In genomic region chr12:85310025-85310424, GRCh38 we compare ENCODE assay signal across 27 cellular contexts. TPM values are rescaled to one million over a fixed set of nuclear protein-coding genes. Genes with fewer than 3 reads are reported as not detected.
"Had no signal": no experiment of that assay in that cellular context is flagged by ENCODE, and none has a peak within 500 bp of the region (broad histone marks: within the 10 kb centered on the region; RNA-seq: fewer than 3 reads in every experiment).

No MANE protein-coding gene starts in this region.

- H3K4me1 Mint-ChIP-seq: activated CD4-positive, alpha-beta T cell treated with anti-CD3 and anti-CD28 coated beads for 36 hours; activated naive CD8-positive, alpha-beta T cell treated with anti-CD3 and anti-CD28 coated beads for 36 hours; activated T-helper 17 cell treated with anti-CD3 and anti-CD28 coated beads, Interleukin-2, amount 50 U/mL, for 72 hours; stimulated activated effector memory CD8-positive, alpha-beta T cell treated with anti-CD3 and anti-CD28 coated beads, Interleukin-12 subunit alpha, Interleukin-12 subunit beta, amount 100 ng/mL, for 72 hours; stimulated activated naive CD8-positive, alpha-beta T cell treated with anti-CD3 and anti-CD28 coated beads, Interleukin-15, amount 100 ng/mL, for 72 hours had no signal

- ATAC-seq: activated CD4-positive, alpha-beta T cell treated with anti-CD3 and anti-CD28 coated beads for 36 hours; activated T-helper 17 cell treated with anti-CD3 and anti-CD28 coated beads, Interleukin-2, amount 50 U/mL, for 72 hours; left ventricle myocardium superior; sciatic nerve; stimulated activated effector memory CD8-positive, alpha-beta T cell treated with anti-CD3 and anti-CD28 coated beads, Interleukin-12 subunit alpha, Interleukin-12 subunit beta, amount 100 ng/mL, for 72 hours; stimulated activated naive CD8-positive, alpha-beta T cell treated with anti-CD3 and anti-CD28 coated beads, Interleukin-15, amount 100 ng/mL, for 72 hours; WTC11 had no signal

- H3K4me3 Mint-ChIP-seq: activated CD4-positive, alpha-beta T cell treated with anti-CD3 and anti-CD28 coated beads for 36 hours; activated naive CD8-positive, alpha-beta T cell treated with anti-CD3 and anti-CD28 coated beads for 36 hours; activated T-cell treated with anti-CD3 and anti-CD28 coated beads, Interleukin-2, amount 50 U/mL, for 24 hours; activated T-helper 17 cell treated with anti-CD3 and anti-CD28 coated beads, Interleukin-2, amount 50 U/mL, for 72 hours; stimulated activated effector memory CD8-positive, alpha-beta T cell treated with anti-CD3 and anti-CD28 coated beads, Interleukin-12 subunit alpha, Interleukin-12 subunit beta, amount 100 ng/mL, for 72 hours; stimulated activated naive CD8-positive, alpha-beta T cell treated with anti-CD3 and anti-CD28 coated beads, Interleukin-15, amount 100 ng/mL, for 72 hours; WTC11 had no signal

- FAIRE-seq: astrocyte, small intestine, TTC549 had no signal

- H3K27me3 Mint-ChIP-seq: activated CD4-positive, alpha-beta T cell treated with anti-CD3 and anti-CD28 coated beads for 36 hours; activated naive CD8-positive, alpha-beta T cell treated with anti-CD3 and anti-CD28 coated beads for 36 hours; activated T-cell treated with anti-CD3 and anti-CD28 coated beads, Interleukin-2, amount 50 U/mL, for 24 hours; activated T-helper 17 cell treated with anti-CD3 and anti-CD28 coated beads, Interleukin-2, amount 50 U/mL, for 72 hours; stimulated activated naive CD8-positive, alpha-beta T cell treated with anti-CD3 and anti-CD28 coated beads, Interleukin-15, amount 100 ng/mL, for 72 hours had no signal

- H3K27ac Mint-ChIP-seq: activated CD4-positive, alpha-beta T cell treated with anti-CD3 and anti-CD28 coated beads for 36 hours; activated naive CD8-positive, alpha-beta T cell treated with anti-CD3 and anti-CD28 coated beads for 36 hours; activated T-cell treated with anti-CD3 and anti-CD28 coated beads, Interleukin-2, amount 50 U/mL, for 24 hours; activated T-helper 17 cell treated with anti-CD3 and anti-CD28 coated beads, Interleukin-2, amount 50 U/mL, for 72 hours; stimulated activated effector memory CD8-positive, alpha-beta T cell treated with anti-CD3 and anti-CD28 coated beads, Interleukin-12 subunit alpha, Interleukin-12 subunit beta, amount 100 ng/mL, for 72 hours; stimulated activated naive CD8-positive, alpha-beta T cell treated with anti-CD3 and anti-CD28 coated beads, Interleukin-15, amount 100 ng/mL, for 72 hours; WTC11 had no signal

- H3K36me3 Mint-ChIP-seq: activated naive CD8-positive, alpha-beta T cell treated with anti-CD3 and anti-CD28 coated beads for 36 hours; stimulated activated effector memory CD8-positive, alpha-beta T cell treated with anti-CD3 and anti-CD28 coated beads, Interleukin-12 subunit alpha, Interleukin-12 subunit beta, amount 100 ng/mL, for 72 hours had no signal

- DNase-seq: activated CD4-positive, alpha-beta T cell treated with anti-CD3 and anti-CD28 coated beads for 36 hours; activated CD4-positive, alpha-beta T cell treated with anti-CD3 and anti-CD28 coated beads, Interleukin-2, amount 50 U/mL, for 4 hours; activated CD8-positive, alpha-beta memory T cell treated with anti-CD3 and anti-CD28 coated beads for 24 hours; activated CD8-positive, alpha-beta memory T cell treated with anti-CD3 and anti-CD28 coated beads, Interleukin-2, amount 50 U/mL, for 4 hours; activated naive CD4-positive, alpha-beta T cell; activated naive CD8-positive, alpha-beta T cell treated with anti-CD3 and anti-CD28 coated beads for 36 hours; activated T-cell treated with anti-CD3 and anti-CD28 coated beads, Interleukin-2, amount 50 U/mL, for 24 hours; central memory CD4-positive, alpha-beta T cell; effector CD8-positive, alpha-beta T cell; hippocampal formation; left ventricle myocardium superior; mammary epithelial cell; nucleus accumbens; small intestine; stimulated activated CD4-positive, alpha-beta T cell treated with anti-CD3 and anti-CD28 coated beads, Interleukin-2, amount 100 ng/mL, for 24 hours; stimulated activated naive CD8-positive, alpha-beta T cell treated with anti-CD3 and anti-CD28 coated beads, Interleukin-15, amount 100 ng/mL, for 72 hours; tibial artery had no signal

- H3K9me3 Mint-ChIP-seq: activated naive CD8-positive, alpha-beta T cell treated with anti-CD3 and anti-CD28 coated beads for 36 hours; activated T-cell treated with anti-CD3 and anti-CD28 coated beads, Interleukin-2, amount 50 U/mL, for 24 hours; activated T-helper 17 cell treated with anti-CD3 and anti-CD28 coated beads, Interleukin-2, amount 50 U/mL, for 72 hours; stimulated activated naive CD8-positive, alpha-beta T cell treated with anti-CD3 and anti-CD28 coated beads, Interleukin-15, amount 100 ng/mL, for 72 hours had no signal

RNA-seq across cellular contexts. Expression of gene ALX1, which starts 30.0 kb away (rescaled TPM):
- total RNA-seq: activated CD4-positive, alpha-beta T cell treated with anti-CD3 and anti-CD28 coated beads for 36 hours; activated naive CD8-positive, alpha-beta T cell treated with anti-CD3 and anti-CD28 coated beads for 36 hours; activated T-helper 17 cell treated with anti-CD3 and anti-CD28 coated beads, Interleukin-2, amount 50 U/mL, for 72 hours; dermis blood vessel endothelial cell; fibroblast of lung; left ventricle myocardium superior; mammary epithelial cell; mononuclear cell; myocyte had no signal
